ENCODE assay signal across 8 cellular contexts in genomic region chr17:82370471-82371332, GRCh38.
DNase-seq lines count a peak whose midpoint lies in the region; ATAC-seq lines count a peak whose summit lies in the region.
"Had no signal": no experiment of that assay in that cellular context is flagged by ENCODE, and none has a peak within 500 bp of the region (broad histone marks: within the 10 kb centered on the region; RNA-seq: fewer than 3 reads in every experiment).

No MANE protein-coding gene starts in this region.

- peak; percentile 37 to 49 for DNase-seq in activated CD4-positive, alpha-beta T cell treated with anti-CD3 and anti-CD28 coated beads, Interleukin-2, amount 50 U/mL, for 48 hours
- DNase-seq in stimulated activated CD4-positive, alpha-beta T cell treated with anti-CD3 and anti-CD28 coated beads, Interleukin-4, amount 100 ng/mL, for 4 hours: peak; percentile 35 to 52
- no peak for DNase-seq in 8988T
- no peak for DNase-seq in NCI-H2227 (lab: John Stamatoyannopoulos, UW; ENCODE audit: unreplicated experiment)
- no peak for DNase-seq in NK-92 (lab: John Stamatoyannopoulos, UW; ENCODE audit: unreplicated experiment)

- H3K36me3 ChIP-seq in iPS-15b (ENCODE audit: control insufficient read depth, insufficient read depth, low read length): no peaks in the 10 kb centered on the region
- H3K36me3 ChIP-seq: neutrophil had no signal

- no peaks in the 10 kb centered on the region for H3K9me3 ChIP-seq in iPS-15b (ENCODE audit: control insufficient read depth, insufficient read depth, low read length)
- H3K9me3 ChIP-seq: neutrophil had no signal

- no peak overlapping the region for H3K9ac ChIP-seq in iPS-15b (ENCODE audit: low read depth, low read length)

- no peaks in the 10 kb centered on the region for H3K4me1 ChIP-seq in iPS-15b (ENCODE audit: control insufficient read depth, insufficient read depth, low read length)

- ATAC-seq in GM21447 (IDR thresholded peaks at IDR 0.05; ENCODE audit: unreplicated experiment): peak; percentile 70

- peaks cover 23% of the 10 kb centered on the region for H3K27me3 ChIP-seq in iPS-15b (ENCODE audit: control insufficient read depth, insufficient read depth, low read length)

- H3K4me3 ChIP-seq in iPS-15b (ENCODE audit: low read depth, low read length): peak overlapping the region; percentile 30

Comparison
In these comparisons a context has a peak if more than half of its experiments do, and no peak if none do; other contexts are left out.
1. DNase-seq: peak in activated CD4-positive, alpha-beta T cell treated with anti-CD3 and anti-CD28 coated beads, Interleukin-2, amount 50 U/mL, for 48 hours (2 of 2) and stimulated activated CD4-positive, alpha-beta T cell treated with anti-CD3 and anti-CD28 coated beads, Interleukin-4, amount 100 ng/mL, for 4 hours (2 of 2); none in 8988T (single experiment), NCI-H2227 (single experiment) and NK-92 (single experiment).